1 cellular context compared by ENCODE assay signal in genomic region chr5:10724799-10725507, GRCh38.
A peak's percentile ranks its signal among the peaks of the same experiment; 100 is the strongest.
TF ChIP-seq lines count a peak whose summit lies in the region.

No MANE protein-coding gene starts in this region.

TF ChIP-seq in K562, 482 proteins besides CTCF, POLR2A, EP300 and RAD21 (continued from another document and continues in another):
- TF ChIP-seq MITF (IDR thresholded peaks at IDR 0.05) (peak; percentile 15; the same call in 1 of the 2 replicates), ZNF639 (CRISPR knock-in tag; conservative IDR thresholded peaks at IDR 0.05 in 1 of 2, IDR thresholded peaks at IDR 0.05 in 1 of 2) (0 out of 4 replicates have a peak, but pooled peaks of 1 of the 2 experiments have one; percentile 41), HDAC2 (IDR thresholded peaks at IDR 0.05) (0 out of 2 replicates have a peak, but pooled peaks have one; percentile 56), ATF7 (IDR thresholded peaks at IDR 0.05) (peak; percentile 64), ATF1 (CRISPR knock-in tag; IDR thresholded peaks at IDR 0.05) (no peak), ATF1 (tag; IDR thresholded peaks at IDR 0.05) (peak; percentile 65), JUND (IDR thresholded peaks at IDR 0.05; ENCODE audit: borderline replicate concordance, low read depth, low read length) (peak; percentile 79), JUND (tag; IDR thresholded peaks at IDR 0.05; ENCODE audit: borderline replicate concordance, low read depth, low read length) (peak; percentile 84; the same call in 2 of the 3 replicates), DPF2 (IDR thresholded peaks at IDR 0.05) (peak; percentile 83), ZNF592 (IDR thresholded peaks at IDR 0.05) (peak; percentile 87), MEIS2 (IDR thresholded peaks at IDR 0.05; ENCODE audit: partially characterized antibody) (peak; percentile 12), ZBTB1 (CRISPR knock-in tag; IDR thresholded peaks at IDR 0.05; ENCODE audit: borderline replicate concordance, low read depth) (no peak), CREB5 (CRISPR knock-in tag; IDR thresholded peaks at IDR 0.05) (no peak), CBFA2T3 (IDR thresholded peaks at IDR 0.05) (peak; percentile 63), COPS2 (conservative IDR thresholded peaks at IDR 0.05) (no peak), ZNF263 (CRISPR knock-in tag; IDR thresholded peaks at IDR 0.05; ENCODE audit: borderline replicate concordance) (peak; percentile 96), SMARCA5 (IDR thresholded peaks at IDR 0.05) (no peak), ZMIZ1 (IDR thresholded peaks at IDR 0.05; ENCODE audit: low read depth in 2 of 2, low read length in 2 of 2) (0 out of 4 replicates have a peak, but pooled peaks of 1 of the 2 experiments have one; percentile 42), SUPT5H (IDR thresholded peaks at IDR 0.05) (0 out of 2 replicates have a peak, but pooled peaks have one; percentile 24), ZNF766 (CRISPR knock-in tag; conservative IDR thresholded peaks at IDR 0.05) (no peak), DMBX1 (CRISPR knock-in tag; IDR thresholded peaks at IDR 0.05; ENCODE audit: borderline replicate concordance) (peak; percentile 61), SIN3B (IDR thresholded peaks at IDR 0.05; ENCODE audit: low read depth) (no peak; the same call in 1 of the 2 replicates), OTX1 (CRISPR knock-in tag; IDR thresholded peaks at IDR 0.05) (no peak), XRCC5 (IDR thresholded peaks at IDR 0.05; ENCODE audit: low read depth, low read length) (peak; percentile 72; the same call in 1 of the 2 replicates), MBD2 (IDR thresholded peaks at IDR 0.05; ENCODE audit: borderline replicate concordance, low read depth) (no peak), TCF7 (IDR thresholded peaks at IDR 0.05; ENCODE audit: borderline replicate concordance) (no peak), ZNF134 (CRISPR knock-in tag; conservative IDR thresholded peaks at IDR 0.05) (0 out of 2 replicates have a peak, but pooled peaks have one; percentile 11), CREB1 (IDR thresholded peaks at IDR 0.05) (0 out of 2 replicates have a peak, but pooled peaks have one; percentile 3), CREB1 (CRISPR knock-in tag; IDR thresholded peaks at IDR 0.05) (no peak), DACH1 (IDR thresholded peaks at IDR 0.05; ENCODE audit: partially characterized antibody) (peak; percentile 53), GTF2F1 (IDR thresholded peaks at IDR 0.05; ENCODE audit: low read depth, low read length) (no peak), RNF2 (IDR thresholded peaks at IDR 0.05) (no peak), L3MBTL2 (IDR thresholded peaks at IDR 0.05) (no peak), SLC30A9 (CRISPR knock-in tag; IDR thresholded peaks at IDR 0.05) (no peak), GABPB1 (CRISPR knock-in tag; IDR thresholded peaks at IDR 0.05) (0 out of 2 replicates have a peak, but pooled peaks have one; percentile 49), EGR1 (conservative IDR thresholded peaks at IDR 0.05) (0 out of 2 replicates have a peak, but pooled peaks have one; percentile 5), TOE1 (IDR thresholded peaks at IDR 0.05; ENCODE audit: borderline replicate concordance) (0 out of 2 replicates have a peak, but pooled peaks have one; percentile 21), TOE1 (CRISPR knock-in tag; IDR thresholded peaks at IDR 0.05; ENCODE audit: borderline replicate concordance, low read depth) (no peak), HDGF (IDR thresholded peaks at IDR 0.05) (peak; percentile 19; the same call in 1 of the 2 replicates), NRF1 (conservative IDR thresholded peaks at IDR 0.05 in 1 of 2, IDR thresholded peaks at IDR 0.05 in 1 of 2) (peak; percentile 49 to 65; a peak in 3 of 4 replicates), SRF (CRISPR knock-in tag; IDR thresholded peaks at IDR 0.05) (0 out of 4 replicates have a peak, but pooled peaks of 1 of the 2 experiments have one; percentile 27), YY1 (IDR thresholded peaks at IDR 0.05; ENCODE audit: borderline replicate concordance in 1 of 3, control insufficient read depth in 1 of 3, extremely low read depth in 1 of 3, insufficient read depth in 3 of 3, insufficient read length in 1 of 3, insufficient replicate concordance in 2 of 3, low read depth in 1 of 3, low read length in 2 of 3) (peak in 1 of 3 experiments; percentile 50), NCOR1 (IDR thresholded peaks at IDR 0.05) (peak; percentile 45), E2F5 (CRISPR knock-in tag; IDR thresholded peaks at IDR 0.05) (no peak), ZNF384 (IDR thresholded peaks at IDR 0.05; ENCODE audit: low read depth, low read length) (peak; percentile 69), ZNF41 (CRISPR knock-in tag; conservative IDR thresholded peaks at IDR 0.05) (no peak), CBX3 (IDR thresholded peaks at IDR 0.05; ENCODE audit: borderline replicate concordance in 1 of 2, low read length in 2 of 2) (peak in 1 of 2 experiments; percentile 78; a peak in 2 of 3 replicates), FOXJ2 (tag; IDR thresholded peaks at IDR 0.05) (no peak), PBX2 (CRISPR knock-in tag; IDR thresholded peaks at IDR 0.05; ENCODE audit: low read depth) (no peak), PBX2 (tag; conservative IDR thresholded peaks at IDR 0.05; ENCODE audit: low read depth) (0 out of 2 replicates have a peak, but pooled peaks have one; percentile 11)
